Comparison of ENCODE assay signal across 7 cellular contexts in the genomic region with DNA sequence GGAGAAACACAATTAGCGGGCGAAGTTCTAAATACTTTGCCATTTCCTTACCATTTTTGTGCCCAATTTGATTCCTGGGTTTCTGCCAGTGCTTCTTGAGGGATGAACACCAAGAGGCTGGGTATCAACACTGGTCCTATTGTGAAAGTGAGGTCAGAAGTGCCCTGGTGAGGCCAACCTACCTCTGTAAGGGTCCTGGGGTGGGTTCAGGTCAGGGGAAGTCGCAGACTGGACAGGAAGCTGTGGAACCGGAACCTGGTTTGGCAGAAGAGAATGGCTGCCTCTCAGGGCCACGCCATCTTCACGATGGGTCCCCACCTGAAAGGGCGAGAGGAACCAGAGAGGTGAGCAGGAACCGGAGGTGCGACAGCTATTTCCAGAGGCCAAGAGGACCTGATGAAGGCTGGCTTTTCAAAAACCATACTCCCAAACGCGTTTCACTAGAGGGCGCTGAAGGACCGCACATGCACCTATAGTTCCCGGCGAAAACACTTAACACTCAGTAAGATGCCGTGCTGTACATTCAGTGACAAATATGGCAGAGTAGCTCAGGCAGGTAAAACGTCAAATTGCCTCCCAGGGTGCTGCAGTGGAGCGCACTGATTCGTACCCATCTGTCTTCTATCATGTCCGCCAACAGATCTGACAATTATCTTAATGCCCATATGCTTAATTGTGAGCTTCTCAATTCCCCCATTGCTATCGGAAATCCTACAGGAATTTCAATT.
DNase-seq lines count a peak whose midpoint lies in the region; ATAC-seq and TF ChIP-seq lines count a peak whose summit lies in the region.

No MANE protein-coding gene starts in this region.

- no peaks in the 10 kb centered on the region for H3K27me3 Mint-ChIP-seq in immature natural killer cell (ENCODE audit: low read depth in 3 of 3)

- H3K36me3 Mint-ChIP-seq in immature natural killer cell = peaks cover 0 to 5% (median 0%) of the 10 kb centered on the region in 3 donors

- WGBS in spleen, 5 donors = 32 to 40% (median 34%) methylated on average over 18 to 21 of the region's 21 CpGs

- peaks cover 4% of the 10 kb centered on the region for H3K36me3 ChIP-seq in brain microvascular endothelial cell (replicated peaks)
- H3K36me3 ChIP-seq in spleen = peaks cover 0 to 62% (median 28%) of the 10 kb centered on the region in 6 donors

- H3K4me1 Mint-ChIP-seq in immature natural killer cell = peaks cover 1 to 6% of the 10 kb centered on the region in 2 donors

- H3K27ac Mint-ChIP-seq in immature natural killer cell = no peak overlapping the region

- no peaks in the 10 kb centered on the region for H3K9me3 ChIP-seq in spleen

- no peak overlapping the region for H3K4me3 ChIP-seq in brain microvascular endothelial cell (ENCODE audit: low read depth, low read length)
- H3K4me3 ChIP-seq in spleen = no peak overlapping the region

- H3K27ac ChIP-seq in brain microvascular endothelial cell = peak overlapping the region; percentile 18
- H3K27ac ChIP-seq in spleen = peak overlapping the region in 7 of 8 donors; percentile 5 to 58 (median 39)

- intact Hi-C loops in spleen (cut with DNase I; ENCODE audit: low total_unique reads) = loop anchor here (10.0 kb wide), 1 partner anchor 1340 kb away; no protein-coding TSS in a partner anchor

- TF ChIP-seq CTCF in brain microvascular endothelial cell (IDR thresholded peaks at IDR 0.05; ENCODE audit: low read depth, low read length, missing control alignments) (peak; percentile 87), spleen (IDR thresholded peaks at IDR 0.05 in 8 of 11, conservative IDR thresholded peaks at IDR 0.05 in 3 of 11) (peak; percentile 46 to 80 (median 67))

- ATAC-seq in GM18511 (IDR thresholded peaks at IDR 0.05; ENCODE audit: unreplicated experiment) (peak; percentile 71), HG02884 (IDR thresholded peaks at IDR 0.05; ENCODE audit: unreplicated experiment) (peak; percentile 39)

- in situ Hi-C loops in brain microvascular endothelial cell (cut with HindIII; ENCODE audit: low pct_ligation_motif_present, low sequenced_read_pairs) = no loop called here

- H3K9me3 Mint-ChIP-seq in immature natural killer cell = no peaks in the 10 kb centered on the region

- TF ChIP-seq POLR2A in spleen (IDR thresholded peaks at IDR 0.05) = no peak

- H3K4me1 ChIP-seq in spleen = peaks cover 3 to 34% (median 27%) of the 10 kb centered on the region in 6 donors

- DNase-seq in NCI-H1436 treated with DMSO at 0.1 percent for 48 hours (lab: John Stamatoyannopoulos, UW) (peak; percentile 66), SKM-1 treated with dmso at 0.1 percent for 144 hours (lab: John Stamatoyannopoulos, UW; ENCODE audit: unreplicated experiment) (peak; percentile 10), brain microvascular endothelial cell (peak; percentile 78), immature natural killer cell (peak; percentile 30 to 46 (median 41)), spleen (peak; percentile 83)

- no peaks in the 10 kb centered on the region for H3K27me3 ChIP-seq in brain microvascular endothelial cell (replicated peaks)
- H3K27me3 ChIP-seq in spleen (replicated peaks in 1 of 7) = no peaks in the 10 kb centered on the region

- peak overlapping the region in 1 of 5 donors; percentile 24 for H3K4me3 Mint-ChIP-seq in immature natural killer cell

Comparison
In these comparisons a context has a peak if more than half of its experiments do, and no peak if none do; other contexts are left out.
1. DNase-seq: peak in every context shown above with its lines; median percentile 83 in spleen; 78 in brain microvascular endothelial cell; 66 in NCI-H1436 treated with DMSO at 0.1 percent for 48 hours; 41 in immature natural killer cell; 10 in SKM-1 treated with dmso at 0.1 percent for 144 hours.